19 cellular contexts compared by ENCODE assay signal in genomic region chr1:820962-821361, GRCh38.
DNase-seq lines count a peak whose midpoint lies in the region; ATAC-seq and TF ChIP-seq lines count a peak whose summit lies in the region.
"Had no signal": no experiment of that assay in that cellular context is flagged by ENCODE, and none has a peak within 500 bp of the region (broad histone marks: within the 10 kb centered on the region; RNA-seq: fewer than 3 reads in every experiment).

No MANE protein-coding gene starts in this region.

- no peak for ATAC-seq in right cardiac atrium
- ATAC-seq: CD8-positive, alpha-beta T cell; GM12878; GM23338; HCT116 had no signal

- H4K91ac ChIP-seq in neuronal stem cell (ENCODE audit: low read depth, low read length, poor library complexity) = no peak overlapping the region

- 98% methylated on average over 7 of the region's 7 CpGs for WGBS in right cardiac atrium
- WGBS in neuronal stem cell (ENCODE audit: extremely low coverage in 2 of 2, insufficient read length in 2 of 2, insufficient replicate concordance in 1 of 2), 2 donors = no CpG with 5 or more reads among the region's 7 CpGs

- no peak overlapping the region for H3K14ac ChIP-seq in neuronal stem cell (ENCODE audit: low read length)

- H2BK12ac ChIP-seq in neuronal stem cell (ENCODE audit: low read length) = no peak overlapping the region

- no peak overlapping the region for H3K27ac ChIP-seq in right cardiac atrium (ENCODE audit: low read length)
- no peak overlapping the region for H3K27ac ChIP-seq in left ventricle myocardium inferior (replicated peaks)
- no peak overlapping the region for H3K27ac ChIP-seq in neuronal stem cell (replicated peaks; ENCODE audit: low read length)
- peak overlapping the region; percentile 9 to 79 for H3K27ac ChIP-seq in tibial artery
- H3K27ac ChIP-seq: 22Rv1, BLaER1, C4-2B had no signal

- TF ChIP-seq CTCF in left ventricle myocardium inferior (IDR thresholded peaks at IDR 0.05; ENCODE audit: borderline replicate concordance) (no peak), tibial artery (IDR thresholded peaks at IDR 0.05) (no peak)

- peak overlapping the region; percentile 45 for H3K9ac ChIP-seq in neuronal stem cell (ENCODE audit: low read depth, low read length, poor library complexity)
- H3K9ac ChIP-seq: BLaER1 had no signal

- H2AK5ac ChIP-seq in neuronal stem cell (ENCODE audit: low read depth, low read length) = no peak overlapping the region

- H3K36me3 ChIP-seq in left ventricle myocardium inferior (no peaks in the 10 kb centered on the region), neuronal stem cell (replicated peaks in 1 of 2; ENCODE audit: control insufficient read depth in 2 of 2, insufficient read depth in 2 of 2, low read length in 2 of 2) (no peaks in the 10 kb centered on the region), tibial artery (no peaks in the 10 kb centered on the region)

- H3K79me1 ChIP-seq in neuronal stem cell (ENCODE audit: low read depth, low read length) = peaks cover 5% of the 10 kb centered on the region

- H2BK15ac ChIP-seq in neuronal stem cell (ENCODE audit: low read length) = no peak overlapping the region

- intact Hi-C loops in right cardiac atrium (cut with DNase I) = no loop called here
- intact Hi-C loops in left ventricle myocardium inferior (cut with micrococcal nuclease) = no loop called here
- intact Hi-C loops in tibial artery (cut with DNase I; ENCODE audit: low total_unique reads) = no loop called here

- H3K4me3 ChIP-seq in right cardiac atrium (ENCODE audit: low read length) (no peak overlapping the region), left ventricle myocardium inferior (no peak overlapping the region), neuronal stem cell (ENCODE audit: low read length in 2 of 2) (no peak overlapping the region), tibial artery (no peak overlapping the region)
- H3K4me3 ChIP-seq: BLaER1, GM12878, GM23338 had no signal

- no peaks in the 10 kb centered on the region for H3K9me3 ChIP-seq in right cardiac atrium (ENCODE audit: control insufficient read depth, low read length)
- no peaks in the 10 kb centered on the region for H3K9me3 ChIP-seq in left ventricle myocardium inferior (replicated peaks)
- no peaks in the 10 kb centered on the region for H3K9me3 ChIP-seq in neuronal stem cell (replicated peaks in 1 of 2; ENCODE audit: control insufficient read depth in 2 of 2, insufficient read depth in 1 of 2, low read depth in 1 of 2, low read length in 2 of 2)
- H3K9me3 ChIP-seq in tibial artery = no peaks in the 10 kb centered on the region
- H3K9me3 ChIP-seq: BLaER1, Caco-2 had no signal

- H3K23ac ChIP-seq in neuronal stem cell (ENCODE audit: low read depth, low read length, poor library complexity) = peak overlapping the region; percentile 23

- H3K4me2 ChIP-seq in neuronal stem cell (ENCODE audit: insufficient read depth, low read length, poor library complexity, severe bottlenecking) = no peak overlapping the region
- H3K4me2 ChIP-seq: BLaER1, GM23338 had no signal

- H3K4ac ChIP-seq in neuronal stem cell (ENCODE audit: low read length) = no peak overlapping the region

- DNase-seq in right cardiac atrium (peak in 2 of 3 donors; percentile 23 to 45), left ventricle myocardium inferior (no peak), neuronal stem cell (ENCODE audit: low spot score) (no peak), tibial artery (no peak), DMS79 treated with DMSO at 0.1 percent for 48 hours (lab: John Stamatoyannopoulos, UW) (no peak), NCI-H2227 treated with DMSO at 0.1 percent for 48 hours (lab: John Stamatoyannopoulos, UW) (no peak)
- DNase-seq: Caco-2; CD4-positive, CD25-positive, alpha-beta regulatory T cell; CD8-positive, alpha-beta T cell; DMS153; EL; GDM1; H9 had no signal

- no peak overlapping the region for H4K8ac ChIP-seq in neuronal stem cell (ENCODE audit: low read depth, low read length)

- no peak overlapping the region for H2BK5ac ChIP-seq in neuronal stem cell (ENCODE audit: low read length)

- H3K27me3 ChIP-seq in right cardiac atrium (ENCODE audit: control insufficient read depth, insufficient read depth) (no peaks in the 10 kb centered on the region), left ventricle myocardium inferior (ENCODE audit: low read depth) (no peaks in the 10 kb centered on the region), neuronal stem cell (ENCODE audit: control insufficient read depth in 3 of 3, insufficient read depth in 3 of 3, low read depth in 1 of 3, low read length in 3 of 3) (no peaks in the 10 kb centered on the region), tibial artery (no peaks in the 10 kb centered on the region)
- H3K27me3 ChIP-seq: BLaER1 had no signal

- no peak overlapping the region for H3K18ac ChIP-seq in neuronal stem cell (ENCODE audit: low read length)

- H2AFZ ChIP-seq in neuronal stem cell (ENCODE audit: low read length) = no peak overlapping the region
- H2AFZ ChIP-seq: GM23338 had no signal

- no peak overlapping the region for H2BK120ac ChIP-seq in neuronal stem cell (ENCODE audit: low read depth, low read length)

- peaks cover 4% of the 10 kb centered on the region for H3K4me1 ChIP-seq in right cardiac atrium (ENCODE audit: control insufficient read depth, insufficient read depth, low read length)
- peaks cover 50% of the 10 kb centered on the region for H3K4me1 ChIP-seq in left ventricle myocardium inferior
- H3K4me1 ChIP-seq in neuronal stem cell (ENCODE audit: control insufficient read depth in 2 of 2, insufficient read depth in 1 of 2, low read depth in 1 of 2, low read length in 2 of 2) = no peaks in the 10 kb centered on the region
- H3K4me1 ChIP-seq in tibial artery = peaks cover 0 to 62% (median 4%) of the 10 kb centered on the region in 4 donors
- H3K4me1 ChIP-seq: Caco-2 had no signal

Comparison
In these comparisons a context has a peak if more than half of its experiments do, and no peak if none do; other contexts are left out.
1. DNase-seq: peak in right cardiac atrium (2 of 3); none in left ventricle myocardium inferior (single experiment), neuronal stem cell (single experiment), tibial artery (0 of 2), DMS79 treated with DMSO at 0.1 percent for 48 hours (single experiment) and NCI-H2227 treated with DMSO at 0.1 percent for 48 hours (single experiment).
2. H3K27ac ChIP-seq: peak in tibial artery (2 of 2); none in right cardiac atrium (single experiment), left ventricle myocardium inferior (single experiment) and neuronal stem cell (single experiment).